ENCODE assay signal across 9 cellular contexts in genomic region chrX:7109838-7110793, GRCh38.
A peak's percentile ranks its signal among the peaks of the same experiment; 100 is the strongest.
DNase-seq lines count a peak whose midpoint lies in the region; ATAC-seq lines count a peak whose summit lies in the region.
"Had no signal": no experiment of that assay in that cellular context is flagged by ENCODE, and none has a peak within 500 bp of the region (broad histone marks: within the 10 kb centered on the region; RNA-seq: fewer than 3 reads in every experiment).

No MANE protein-coding gene starts in this region.

- no peaks in the 10 kb centered on the region for H3K9me3 Mint-ChIP-seq in memory B cell

- peak overlapping the region; percentile 97 for H3K27ac Mint-ChIP-seq in memory B cell
- H3K27ac Mint-ChIP-seq: activated naive CD8-positive, alpha-beta T cell had no signal

- H3K4me3 Mint-ChIP-seq in memory B cell, result peak overlapping the region; percentile 60

- H3K36me3 Mint-ChIP-seq in memory B cell, result peaks cover 6% of the 10 kb centered on the region

- peaks cover 20% of the 10 kb centered on the region for H3K4me1 Mint-ChIP-seq in memory B cell

- no peaks in the 10 kb centered on the region for H3K27me3 Mint-ChIP-seq in memory B cell
- H3K27me3 Mint-ChIP-seq: activated naive CD8-positive, alpha-beta T cell had no signal

- ATAC-seq in GM18517 (IDR thresholded peaks at IDR 0.05; ENCODE audit: unreplicated experiment) (peak; percentile 80), GM21528 (IDR thresholded peaks at IDR 0.05; ENCODE audit: low FRiP score, unreplicated experiment) (peak; percentile 76), HG03558 (IDR thresholded peaks at IDR 0.05; ENCODE audit: extremely low read depth, unreplicated experiment) (peak; percentile 63), memory B cell (ENCODE audit: low read depth) (peak; percentile 75)

- DNase-seq in memory B cell (ENCODE audit: low spot score in 2 of 2) (no peak), NCI-H1048 (lab: John Stamatoyannopoulos, UW) (no peak), NCI-H2029 treated with DMSO at 0.1 percent for 48 hours (lab: John Stamatoyannopoulos, UW) (no peak), OCI-M1 (lab: John Stamatoyannopoulos, UW) (no peak)
- no peak for DNase-seq in stimulated activated CD4-positive, alpha-beta T cell treated with anti-CD3 and anti-CD28 coated beads, Interleukin-2, amount 100 ng/mL, for 24 hours
